ENCODE assay signal across 26 cellular contexts in the genomic region with DNA sequence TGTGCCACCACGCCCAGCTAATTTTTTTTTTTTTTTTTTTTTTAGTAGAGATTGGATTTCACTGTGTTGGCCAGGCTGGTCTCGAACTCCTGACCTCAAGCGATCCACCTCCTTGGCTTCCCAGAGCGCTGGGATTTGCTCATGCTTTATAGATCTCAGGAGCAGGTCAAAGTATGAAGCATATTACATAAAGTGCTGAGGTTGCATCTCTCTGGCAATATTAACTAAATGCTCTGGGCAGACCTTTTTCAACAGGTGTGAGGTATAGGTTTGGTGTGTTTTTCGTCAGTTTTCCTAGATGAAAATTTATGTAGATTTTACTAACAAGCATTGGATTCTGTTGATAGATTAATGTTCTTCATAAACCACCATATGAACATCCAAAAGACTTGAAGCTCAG. TPM values are rescaled to one million over a fixed set of nuclear protein-coding genes. Genes with fewer than 3 reads are reported as not detected.
DNase-seq lines count a peak whose midpoint lies in the region; ATAC-seq, FAIRE-seq and TF ChIP-seq lines count a peak whose summit lies in the region.
"Had no signal": no experiment of that assay in that cellular context is flagged by ENCODE, and none has a peak within 500 bp of the region (broad histone marks: within the 10 kb centered on the region; RNA-seq: fewer than 3 reads in every experiment).

No MANE protein-coding gene starts in this region.

- CTCF ChIA-PET in PC-3 (lab: Charles Lee), result no interaction called here

- no peak for FAIRE-seq in small intestine (lab: Jason Lieb, UNC)
- FAIRE-seq: A204.1, D721Med, GM12891, GM18507, H54 had no signal

- no peaks in the 10 kb centered on the region for H3K9me3 ChIP-seq in PC-3 (ENCODE audit: low read length)
- no peaks in the 10 kb centered on the region for H3K9me3 ChIP-seq in small intestine (ENCODE audit: control insufficient read depth, low read depth)
- H3K9me3 ChIP-seq: BE2C; BLaER1 treated with 17β-estradiol and CSF1 and Interleukin-3, amounts not matched to agents 10 nM and 100 nM; HAP-1 had no signal

- H3K4me1 ChIP-seq in PC-3 (ENCODE audit: insufficient read depth, low read length) (peaks cover 23% of the 10 kb centered on the region), small intestine (ENCODE audit: control insufficient read depth in 2 of 2, insufficient read depth in 1 of 2, low read depth in 1 of 2, low read length in 1 of 2) (no peaks in the 10 kb centered on the region)
- H3K4me1 ChIP-seq: BE2C; BLaER1 treated with 17β-estradiol and CSF1 and Interleukin-3, amounts not matched to agents 10 nM and 100 nM had no signal

- no peaks in the 10 kb centered on the region for H3K79me2 ChIP-seq in PC-3 (ENCODE audit: low read length)

- H3K36me3 ChIP-seq in PC-3 (ENCODE audit: low read depth, low read length) (peaks cover 72% of the 10 kb centered on the region), small intestine (ENCODE audit: control insufficient read depth in 2 of 2, insufficient read depth in 2 of 2, low read length in 2 of 2) (peaks cover 4 to 16% of the 10 kb centered on the region in 2 donors)

- ATAC-seq in PC-3, result no peak
- ATAC-seq in esophagus mucosa, result no peak

- no peaks in the 10 kb centered on the region for H3K9me3 Mint-ChIP-seq in activated naive CD4-positive, alpha-beta T cell treated with anti-CD3 and anti-CD28 coated beads, Interleukin-2, amount 50 U/mL, for 24 hours
- H3K9me3 Mint-ChIP-seq: CD14-positive monocyte; CD4-positive, alpha-beta T cell; HFFc6 had no signal

- H3K27ac ChIP-seq in PC-3 (ENCODE audit: low read length) (peak overlapping the region; percentile 79), small intestine (ENCODE audit: low read depth in 1 of 2, low read length in 1 of 2) (no peak overlapping the region)
- H3K27ac ChIP-seq: 22Rv1; BLaER1 treated with 17β-estradiol and CSF1 and Interleukin-3, amounts not matched to agents 10 nM and 100 nM had no signal

- H3F3A ChIP-seq in PC-3 (ENCODE audit: low read length, unreplicated experiment), result peaks cover 9% of the 10 kb centered on the region

- H3K9ac ChIP-seq in PC-3 (ENCODE audit: low read length), result no peak overlapping the region
- H3K9ac ChIP-seq: BLaER1 treated with 17β-estradiol and CSF1 and Interleukin-3, amounts not matched to agents 10 nM and 100 nM had no signal

- H3K36me3 Mint-ChIP-seq in activated naive CD4-positive, alpha-beta T cell treated with anti-CD3 and anti-CD28 coated beads, Interleukin-2, amount 50 U/mL, for 24 hours, result peaks cover 14% of the 10 kb centered on the region

- no peaks in the 10 kb centered on the region for H3K9me2 ChIP-seq in PC-3 (replicated peaks; ENCODE audit: low read length)

- peaks cover 11% of the 10 kb centered on the region; the same call in 1 of the 2 replicates for H4K20me1 ChIP-seq in PC-3 (ENCODE audit: low read length)

- no peaks in the 10 kb centered on the region for H3K27me3 ChIP-seq in PC-3 (ENCODE audit: low read length)
- no peaks in the 10 kb centered on the region for H3K27me3 ChIP-seq in small intestine (ENCODE audit: control insufficient read depth in 2 of 2, insufficient read depth in 2 of 2, low read length in 2 of 2)
- H3K27me3 ChIP-seq: BE2C had no signal

- H3K4me3 ChIP-seq in PC-3 (ENCODE audit: low read length), result 0 out of 2 replicates have a peak overlapping the region, but pooled peaks have one; percentile 1
- H3K4me3 ChIP-seq in small intestine (ENCODE audit: low read depth in 1 of 2, low read length in 2 of 2), result no peak overlapping the region
- H3K4me3 ChIP-seq: BLaER1 treated with 17β-estradiol and CSF1 and Interleukin-3, amounts not matched to agents 10 nM and 100 nM; HAP-1 had no signal

- WGBS in small intestine, 3 donors, result 71 to 93% (median 82%) methylated on average over 5 of the region's 5 CpGs

- no TSS peak for BruUV-seq in PC-3 (replicated peaks; lab: Mats Ljungman, UMichigan)

- no peak for DNase-seq in activated naive CD4-positive, alpha-beta T cell treated with anti-CD3 and anti-CD28 coated beads, Interleukin-2, amount 50 U/mL, for 16 hours
- DNase-seq in PC-3 (no peak), small intestine (peak; percentile 20), DMS 273 (lab: John Stamatoyannopoulos, UW; ENCODE audit: unreplicated experiment) (no peak)
- DNase-seq: ACHN; AML-193; BE2C; CD4-positive, alpha-beta T cell; CD8-positive, alpha-beta memory T cell; DMS79 treated with DMSO at 0.1 percent for 48 hours; GF-D8; GOT3; HFFc6 had no signal

- intact Hi-C loops in PC-3 (cut with micrococcal nuclease), result loop anchor here (2.0 to 10.0 kb wide), 2 partner anchors 76 to 174 kb away; no protein-coding TSS in a partner anchor

- peak overlapping the region; percentile 57 for H3K4me2 ChIP-seq in PC-3 (ENCODE audit: low read length)
- H3K4me2 ChIP-seq: BLaER1 treated with 17β-estradiol and CSF1 and Interleukin-3, amounts not matched to agents 10 nM and 100 nM had no signal

- peak overlapping the region; percentile 8 for H3K27ac Mint-ChIP-seq in activated naive CD4-positive, alpha-beta T cell treated with anti-CD3 and anti-CD28 coated beads, Interleukin-2, amount 50 U/mL, for 24 hours
- H3K27ac Mint-ChIP-seq: CD4-positive, alpha-beta T cell; CD8-positive, alpha-beta memory T cell; HFFc6 had no signal

- H3K4me3 Mint-ChIP-seq in activated naive CD4-positive, alpha-beta T cell treated with anti-CD3 and anti-CD28 coated beads, Interleukin-2, amount 50 U/mL, for 24 hours, result no peak overlapping the region
- H3K4me3 Mint-ChIP-seq: CD14-positive monocyte; CD4-positive, alpha-beta T cell; CD8-positive, alpha-beta memory T cell; HFFc6 had no signal

- H3K4me1 Mint-ChIP-seq in activated naive CD4-positive, alpha-beta T cell treated with anti-CD3 and anti-CD28 coated beads, Interleukin-2, amount 50 U/mL, for 24 hours, result peaks cover 19% of the 10 kb centered on the region
- H3K4me1 Mint-ChIP-seq: CD14-positive monocyte had no signal

- TF ChIP-seq CTCF in PC-3 (conservative IDR thresholded peaks at IDR 0.05; ENCODE audit: low read depth, low read length), result no peak

- no peaks in the 10 kb centered on the region for H3K27me3 Mint-ChIP-seq in activated naive CD4-positive, alpha-beta T cell treated with anti-CD3 and anti-CD28 coated beads, Interleukin-2, amount 50 U/mL, for 24 hours
- H3K27me3 Mint-ChIP-seq: CD4-positive, alpha-beta T cell had no signal

- POLR2A ChIA-PET in PC-3 (lab: Charles Lee; ENCODE audit: unreplicated experiment), result no interaction called here

- H2AFZ ChIP-seq in PC-3 (ENCODE audit: low read length), result no peak overlapping the region

RNA-seq across cellular contexts. Expression of gene GCNA, which starts 19.3 kb away (rescaled TPM):
- total RNA-seq in PC-3 (2014; rRNA removed), result 1.6 and 2.9 TPM in 2 replicates
- polyA plus RNA-seq in small intestine, result 1 to 10 TPM; 1.1 to 1.6 (median 1.5) TPM
- 0.68 TPM for total RNA-seq in esophagus mucosa

RNA-seq across cellular contexts. Expression of gene OGT, which starts 26.0 kb away (rescaled TPM):
- total RNA-seq in PC-3 (2014; rRNA removed) (94.2 and 99.8 TPM in 2 replicates), esophagus mucosa (61.7 TPM)
- polyA plus RNA-seq in small intestine, result 10 to 100 TPM; 25.4 to 31.1 (median 27.7) TPM

RNA-seq across cellular contexts. Expression of gene CXCR3, which starts 59.4 kb away (rescaled TPM):
- not detected in 2 replicates for total RNA-seq in PC-3 (2014; rRNA removed)
- polyA plus RNA-seq in small intestine, result 1 to 10 TPM; 4.1 to 7.6 (median 4.2) TPM
- total RNA-seq in esophagus mucosa, result not detected
- total RNA-seq: Daoy, G401, HFFc6 had no signal
